ENCODE assay signal across 16 cellular contexts in genomic region chr22:29336751-29337490, GRCh38. TPM values are rescaled to one million over a fixed set of nuclear protein-coding genes. Genes with fewer than 3 reads are reported as not detected.
A peak's percentile ranks its signal among the peaks of the same experiment; 100 is the strongest.
DNase-seq lines count a peak whose midpoint lies in the region; ATAC-seq, FAIRE-seq and TF ChIP-seq lines count a peak whose summit lies in the region.
"Had no signal": no experiment of that assay in that cellular context is flagged by ENCODE, and none has a peak within 500 bp of the region (broad histone marks: within the 10 kb centered on the region; RNA-seq: fewer than 3 reads in every experiment).

No MANE protein-coding gene starts in this region.

- no peak overlapping the region for H3K4me3 ChIP-seq in A549
- no peak overlapping the region; the same call in 1 of the 2 replicates for H3K4me3 ChIP-seq in LNCaP clone FGC (ENCODE audit: low read depth, low read length)
- H3K4me3 ChIP-seq in psoas muscle = peak overlapping the region; percentile 29
- no peak overlapping the region for H3K4me3 ChIP-seq in sigmoid colon
- H3K4me3 ChIP-seq: body of pancreas had no signal

- H3K9me3 ChIP-seq in A549 = no peaks in the 10 kb centered on the region
- no peaks in the 10 kb centered on the region for H3K9me3 ChIP-seq in psoas muscle
- no peaks in the 10 kb centered on the region for H3K9me3 ChIP-seq in sigmoid colon
- H3K9me3 ChIP-seq: body of pancreas had no signal

- TF ChIP-seq CTCF in A549 (IDR thresholded peaks at IDR 0.05) (no peak), LNCaP clone FGC (IDR thresholded peaks at IDR 0.05; ENCODE audit: control insufficient read depth, extremely low read depth, insufficient read depth) (no peak), psoas muscle (IDR thresholded peaks at IDR 0.05) (no peak), sigmoid colon (IDR thresholded peaks at IDR 0.05) (no peak)

- no peak for TF ChIP-seq POLR2A in A549 (IDR thresholded peaks at IDR 0.05; ENCODE audit: low read length)
- no peak for TF ChIP-seq POLR2A in sigmoid colon (IDR thresholded peaks at IDR 0.05)

- peak; percentile 7 for FAIRE-seq in A549 (lab: Jason Lieb, UNC)

- no peak for DNase-seq in A549 (ENCODE audit: low read depth in 1 of 2, low spot score in 1 of 2)
- DNase-seq in LNCaP clone FGC (ENCODE audit: low read depth) = peak; percentile 96
- peak; percentile 63 to 88 for DNase-seq in psoas muscle
- DNase-seq in sigmoid colon = no peak
- DNase-seq in NCI-H146 treated with DMSO at 0.1 percent for 48 hours (lab: John Stamatoyannopoulos, UW; ENCODE audit: unreplicated experiment) = no peak
- no peak for DNase-seq in activated CD4-positive, alpha-beta T cell treated with anti-CD3 and anti-CD28 coated beads for 4 hours
- DNase-seq in posterior vena cava (ENCODE audit: low spot score) = no peak
- DNase-seq: activated CD4-positive, alpha-beta memory T cell treated with anti-CD3 and anti-CD28 coated beads, Interleukin-2, amount 10 ng/mL, durations not matched to agents 7 days and 5 days; activated T-cell treated with anti-CD3 and anti-CD28 coated beads, Interleukin-2, amount 50 U/mL, for 4 hours; body of pancreas; foreskin keratinocyte; KBM-7; NCI-H2081 had no signal

- intact Hi-C loops in psoas muscle (cut with DNase I) = no loop called here
- intact Hi-C loops in sigmoid colon (cut with DNase I) = no loop called here
- intact Hi-C loops in posterior vena cava (cut with DNase I) = no loop called here

- TF ChIP-seq EP300 in A549 (IDR thresholded peaks at IDR 0.05) (no peak), sigmoid colon (IDR thresholded peaks at IDR 0.05) (no peak)

- H3K27ac ChIP-seq in A549 (no peak overlapping the region), layer of hippocampus (ENCODE audit: low read depth, low read length) (peak overlapping the region; percentile 42), psoas muscle (peak overlapping the region; percentile 78), sigmoid colon (no peak overlapping the region)
- H3K27ac ChIP-seq: body of pancreas, foreskin keratinocyte had no signal

- ATAC-seq in A549 (no peak), psoas muscle (peak; percentile 84 to 88 (median 88))
- ATAC-seq: activated T-cell treated with anti-CD3 and anti-CD28 coated beads, Interleukin-2, amount 50 U/mL, for 4 hours; body of pancreas; foreskin keratinocyte had no signal

- no peak overlapping the region for H3K4me2 ChIP-seq in A549

- CTCF ChIA-PET in A549 (lab: Yijun Ruan, JAX) = interaction anchor here (0.7 kb wide), 1 partner anchor 30 kb away, joined by 3 read pairs; the partner anchor contains the start of gene GAS2L1

- no peak for TF ChIP-seq RAD21 in A549 (conservative IDR thresholded peaks at IDR 0.05 in 1 of 2, IDR thresholded peaks at IDR 0.05 in 1 of 2)

- H3K4me1 ChIP-seq in A549 (peaks cover 5% of the 10 kb centered on the region; the same call in 2 of the 3 replicates), psoas muscle (peaks cover 38% of the 10 kb centered on the region), sigmoid colon (no peaks in the 10 kb centered on the region)

- POLR2A ChIA-PET in A549 (lab: Yijun Ruan, JAX) = no interaction called here

- 92% methylated on average over 14 of the region's 14 CpGs for WGBS in A549 (ENCODE audit: missing lambda C conversion rate)
- 27 to 36% (median 33%) methylated on average over 14 of the region's 14 CpGs for WGBS in psoas muscle, 3 donors
- 92% methylated on average over 14 of the region's 14 CpGs for WGBS in sigmoid colon, 2 donors

- H3K27me3 ChIP-seq in layer of hippocampus (ENCODE audit: control insufficient read depth, insufficient read depth, low read length) (no peaks in the 10 kb centered on the region), psoas muscle (ENCODE audit: insufficient read depth in 3 of 3, low read length in 2 of 3) (no peaks in the 10 kb centered on the region), sigmoid colon (no peaks in the 10 kb centered on the region)
- H3K27me3 ChIP-seq: body of pancreas, foreskin keratinocyte had no signal

- H3K36me3 ChIP-seq in psoas muscle (ENCODE audit: insufficient read depth in 1 of 2, low read depth in 1 of 2) = peaks cover 3 to 63% of the 10 kb centered on the region in 2 donors
- peaks cover 18 to 98% (median 68%) of the 10 kb centered on the region in 4 donors for H3K36me3 ChIP-seq in sigmoid colon

TF ChIP-seq in A549, 52 proteins besides CTCF, POLR2A, EP300 and RAD21 (continues in another document):
- TF ChIP-seq ESRRA (IDR thresholded peaks at IDR 0.05; ENCODE audit: borderline replicate concordance, low read length) (no peak), ELK1 (IDR thresholded peaks at IDR 0.05; ENCODE audit: low read depth, low read length) (no peak), MAZ (IDR thresholded peaks at IDR 0.05; ENCODE audit: borderline replicate concordance, low read depth, low read length) (no peak), EHMT2 (IDR thresholded peaks at IDR 0.05; ENCODE audit: low read depth) (no peak), KDM5A (IDR thresholded peaks at IDR 0.05) (no peak), ZC3H11A (IDR thresholded peaks at IDR 0.05) (no peak), E2F6 (IDR thresholded peaks at IDR 0.05; ENCODE audit: borderline replicate concordance, low read depth) (no peak), NR3C1 (IDR thresholded peaks at IDR 0.05) (no peak), BHLHE40 (IDR thresholded peaks at IDR 0.05; ENCODE audit: low read depth, low read length) (no peak), GATA3 (IDR thresholded peaks at IDR 0.05; ENCODE audit: borderline replicate concordance) (no peak), NFE2L2 (conservative IDR thresholded peaks at IDR 0.05; ENCODE audit: low read length) (no peak), PBX3 (IDR thresholded peaks at IDR 0.05) (no peak), MAX (IDR thresholded peaks at IDR 0.05) (no peak)

RNA-seq across cellular contexts. Expression of gene RASL10A, which starts 21.4 kb away (rescaled TPM):
- polyA plus RNA-seq in A549 (2011; rRNA removed) = 0.08 and 0.28 TPM in 2 replicates
- polyA plus RNA-seq in A549 (2012; cell fraction: cytosol; rRNA removed) = 0.38 and 0.41 TPM in 2 replicates
- 2.3 and 3.1 TPM in 2 replicates for polyA plus RNA-seq in A549 (2012; cell fraction: nucleus; rRNA removed)
- 0.22 to 0.36 TPM (median 0.25 TPM) in 3 replicates for polyA plus RNA-seq in A549 (2017; fragmentation: RNase III; extraction: RNeasy Plus Mini Kit Qiagen cat#74134 plus additional on column Dnase treatment)
- not detected in 2 replicates for polyA minus RNA-seq in A549 (2011; rRNA and poly(A)+ RNA removed)
- total RNA-seq in psoas muscle = 1 to 10 TPM in 2 of 4 donors, under 1 TPM in 2; 0.61 to 1.2 (median 0.95) TPM
- 1 to 10 TPM in 1 of 3 donors, under 1 TPM in 2; 0.32 to 3.3 (median 0.80) TPM for polyA plus RNA-seq in psoas muscle
- total RNA-seq in sigmoid colon = 1 to 10 TPM in 2 of 4 donors, under 1 TPM in 2; 0.33 to 1.7 (median 0.92) TPM
- polyA plus RNA-seq in sigmoid colon = 1 to 10 TPM in 1 of 3 donors, not detected in 2; 3.0 TPM
- total RNA-seq in posterior vena cava = 1 to 10 TPM in 1 of 2 donors, under 1 TPM in 1; 0.71 to 1.9 TPM
- total RNA-seq: foreskin keratinocyte, NCI-H460, osteocyte had no signal
- polyA plus RNA-seq: foreskin keratinocyte had no signal

RNA-seq across cellular contexts. Expression of gene GAS2L1, which starts 30.5 kb away (rescaled TPM):
- polyA plus RNA-seq in A549 (2011; rRNA removed) = 6.5 and 7.6 TPM in 2 replicates
- polyA plus RNA-seq in A549 (2012; cell fraction: cytosol; rRNA removed) = 31.1 and 43.7 TPM in 2 replicates
- polyA plus RNA-seq in A549 (2012; cell fraction: nucleus; rRNA removed) = 43.5 and 68.2 TPM in 2 replicates
- polyA plus RNA-seq in A549 (2017; fragmentation: RNase III; extraction: RNeasy Plus Mini Kit Qiagen cat#74134 plus additional on column Dnase treatment) = 14.8 to 17.2 TPM (median 16.5 TPM) in 3 replicates
- 6.1 and 7.3 TPM in 2 replicates for polyA minus RNA-seq in A549 (2011; rRNA and poly(A)+ RNA removed)
- total RNA-seq in psoas muscle = 1 to 10 TPM; 4.6 to 7.1 (median 5.7) TPM
- 10 to 100 TPM in 1 of 3 donors, 1 to 10 TPM in 2; 5.0 to 19.8 (median 5.1) TPM for polyA plus RNA-seq in psoas muscle
- 10 to 100 TPM; 14.0 to 25.2 (median 19.3) TPM for total RNA-seq in sigmoid colon
- 10 to 100 TPM; 12.0 to 27.5 (median 23.8) TPM for polyA plus RNA-seq in sigmoid colon
- total RNA-seq in posterior vena cava = 10 to 100 TPM; 25.0 to 25.4 TPM

RNA-seq across cellular contexts. Expression of gene AP1B1, which starts 51.4 kb away (rescaled TPM):
- polyA plus RNA-seq in A549 (2011; rRNA removed) = 25.4 and 27.0 TPM in 2 replicates
- 28.5 and 35.1 TPM in 2 replicates for polyA plus RNA-seq in A549 (2012; cell fraction: cytosol; rRNA removed)
- polyA plus RNA-seq in A549 (2012; cell fraction: nucleus; rRNA removed) = 60.1 and 82.4 TPM in 2 replicates
- polyA plus RNA-seq in A549 (2017; fragmentation: RNase III; extraction: RNeasy Plus Mini Kit Qiagen cat#74134 plus additional on column Dnase treatment) = 22.0 to 22.9 TPM (median 22.5 TPM) in 3 replicates
- 60.2 and 84.9 TPM in 2 replicates for polyA minus RNA-seq in A549 (2011; rRNA and poly(A)+ RNA removed)
- total RNA-seq in psoas muscle = 10 to 100 TPM; 26.8 to 35.3 (median 31.1) TPM
- polyA plus RNA-seq in psoas muscle = 10 to 100 TPM; 17.5 to 32.4 (median 30.6) TPM
- 10 to 100 TPM; 33.1 to 55.1 (median 41.4) TPM for total RNA-seq in sigmoid colon
- 10 to 100 TPM; 36.6 to 83.2 (median 52.9) TPM for polyA plus RNA-seq in sigmoid colon
- 10 to 100 TPM; 53.7 to 63.0 TPM for total RNA-seq in posterior vena cava

Comparison
In these comparisons a context has a peak if more than half of its experiments do, and no peak if none do; other contexts are left out.
1. ATAC-seq: peak in psoas muscle (4 of 4); none in A549 (0 of 2).
2. DNase-seq: peak in LNCaP clone FGC (single experiment) and psoas muscle (2 of 2); none in A549 (0 of 2), sigmoid colon (single experiment), NCI-H146 treated with DMSO at 0.1 percent for 48 hours (single experiment), activated CD4-positive, alpha-beta T cell treated with anti-CD3 and anti-CD28 coated beads for 4 hours (0 of 2) and posterior vena cava (single experiment).
3. H3K27ac ChIP-seq: peak in layer of hippocampus (single experiment) and psoas muscle (single experiment); none in A549 (0 of 2) and sigmoid colon (0 of 4).